1 cellular context compared by ENCODE assay signal in the genomic region with DNA sequence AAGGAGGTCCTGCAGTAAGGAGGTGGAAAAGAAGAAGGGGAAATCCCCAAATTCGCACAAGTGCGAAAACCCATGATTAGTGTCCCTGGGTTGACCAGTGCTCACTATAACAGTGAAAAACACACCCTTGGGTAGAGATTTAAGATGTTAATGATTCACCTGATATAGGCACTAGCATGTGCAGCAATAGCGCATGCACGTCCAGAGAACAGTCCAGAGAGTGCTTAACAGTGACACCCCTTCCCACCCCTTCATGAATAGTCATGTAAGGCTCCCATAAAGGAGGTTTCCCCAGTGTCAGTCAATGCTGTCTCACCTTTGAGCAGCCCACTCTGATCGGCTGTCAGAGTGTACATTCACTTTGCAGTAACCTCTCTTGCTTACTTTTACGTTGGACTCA. TPM values are rescaled to one million over a fixed set of nuclear protein-coding genes. Genes with fewer than 3 reads are reported as not detected.
"Had no signal": no experiment of that assay in that cellular context is flagged by ENCODE, and none has a peak within 500 bp of the region (broad histone marks: within the 10 kb centered on the region; RNA-seq: fewer than 3 reads in every experiment).

No MANE protein-coding gene starts in this region.

RNA-seq across cellular contexts. Expression of gene NUTM2B, which starts 6.4 kb away (rescaled TPM):
- total RNA-seq: astrocyte had no signal
